In the genomic region with DNA sequence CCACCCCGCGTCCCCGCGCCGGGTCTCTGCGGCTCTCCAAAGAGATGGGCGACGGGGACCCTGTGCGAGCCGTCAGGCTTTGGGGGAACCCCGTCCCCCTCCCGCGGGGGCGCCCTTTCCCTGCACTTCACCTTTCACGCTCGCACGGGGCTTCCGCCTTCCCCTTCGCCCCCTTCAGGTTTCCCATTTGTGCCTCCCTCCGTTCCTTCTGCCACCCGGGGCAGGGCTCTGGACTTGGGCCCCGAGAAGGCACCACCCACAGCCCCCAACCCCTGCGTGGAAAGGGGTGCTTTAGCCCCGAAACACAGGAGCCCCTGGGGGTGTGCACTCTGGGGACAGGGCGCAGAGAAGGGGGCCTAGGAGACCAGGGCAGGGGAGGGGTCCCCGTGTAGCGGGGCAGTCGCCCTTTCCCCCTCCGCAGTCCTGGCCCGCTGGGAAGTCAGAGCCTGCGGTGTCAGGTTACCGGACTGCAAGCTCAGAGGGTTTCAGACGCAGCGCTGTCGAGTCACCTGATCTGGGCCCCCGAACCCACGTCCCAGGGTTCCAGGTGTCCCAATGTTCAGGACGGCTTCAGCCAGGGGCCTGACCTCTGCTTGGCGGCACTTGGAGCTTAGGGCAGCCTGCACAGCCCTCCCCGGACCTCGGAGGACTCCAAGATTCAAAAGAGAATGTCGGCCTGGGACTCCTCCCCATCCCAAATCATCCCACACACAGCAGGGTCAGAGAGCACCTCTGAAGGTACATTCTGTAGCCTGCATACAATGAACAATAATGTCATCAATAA, we compare ENCODE assay signal across 11 cellular contexts. TPM values are rescaled to one million over a fixed set of nuclear protein-coding genes. Genes with fewer than 3 reads are reported as not detected.
A peak's percentile ranks its signal among the peaks of the same experiment; 100 is the strongest.
DNase-seq lines count a peak whose midpoint lies in the region; ATAC-seq, FAIRE-seq and TF ChIP-seq lines count a peak whose summit lies in the region.
"Had no signal": no experiment of that assay in that cellular context is flagged by ENCODE, and none has a peak within 500 bp of the region (broad histone marks: within the 10 kb centered on the region; RNA-seq: fewer than 3 reads in every experiment).

No MANE protein-coding gene starts in this region.

- H3K4me1 ChIP-seq in HCT116 (ENCODE audit: control insufficient read depth in 1 of 2, insufficient read depth in 2 of 2, low read length in 2 of 2) (peaks cover 4 to 15% of the 10 kb centered on the region in 2 experiments), Panc1 (ENCODE audit: control insufficient read depth, insufficient read depth, low read length) (no peaks in the 10 kb centered on the region), trophoblast cell (ENCODE audit: control insufficient read depth in 1 of 2, insufficient read depth in 2 of 2, low read length in 2 of 2) (peaks cover 7 to 11% of the 10 kb centered on the region in 2 experiments), kidney (ENCODE audit: control insufficient read depth in 1 of 2, insufficient read depth in 1 of 2, low read depth in 1 of 2, low read length in 2 of 2) (no peaks in the 10 kb centered on the region)

- BruUV-seq in HCT116 (replicated peaks; lab: Mats Ljungman, UMichigan) (no TSS peak), Panc1 (replicated peaks; lab: Mats Ljungman, UMichigan) (no TSS peak)

- WGBS in trophoblast cell (ENCODE audit: extremely low coverage, insufficient coverage, insufficient read length): no CpG with 5 or more reads among the region's 42 CpGs

- TF ChIP-seq POLR2A in HCT116 (IDR thresholded peaks at IDR 0.05; ENCODE audit: borderline replicate concordance, extremely low read depth, insufficient read depth, insufficient read length): no peak

- H4K8ac ChIP-seq in trophoblast cell (ENCODE audit: low read depth, low read length): no peak overlapping the region

- DNase-seq in HCT116 (ENCODE audit: low read depth, low spot score): no peak
- DNase-seq in Panc1 (ENCODE audit: low read depth, low spot score): no peak
- DNase-seq in glutamatergic neuron: peak; percentile 53
- no peak for DNase-seq in trophoblast cell
- DNase-seq in kidney tubule cell (ENCODE audit: low spot score): no peak
- no peak for DNase-seq in kidney

- H3K14ac ChIP-seq in trophoblast cell (ENCODE audit: low read length): no peak overlapping the region

- no peak overlapping the region for H3K27ac Mint-ChIP-seq in glutamatergic neuron (ENCODE audit: unreplicated experiment)
- H3K27ac Mint-ChIP-seq: activated T-helper 17 cell treated with anti-CD3 and anti-CD28 coated beads, Interleukin-2, amount 50 U/mL, for 72 hours had no signal

- H3K4me1 Mint-ChIP-seq in glutamatergic neuron (ENCODE audit: low read depth, unreplicated experiment): no peaks in the 10 kb centered on the region
- H3K4me1 Mint-ChIP-seq: activated T-helper 17 cell treated with anti-CD3 and anti-CD28 coated beads, Interleukin-2, amount 50 U/mL, for 72 hours had no signal

- H3K4ac ChIP-seq in trophoblast cell (ENCODE audit: low read depth, low read length): no peak overlapping the region

- ATAC-seq in HCT116 (peak; percentile 69), Panc1 (peak; percentile 75), GM19397 (IDR thresholded peaks at IDR 0.05; ENCODE audit: unreplicated experiment) (no peak), GM19395 (IDR thresholded peaks at IDR 0.05; ENCODE audit: unreplicated experiment) (no peak)

- H3K9me3 ChIP-seq in HCT116 (ENCODE audit: control insufficient read depth in 1 of 2, insufficient read depth in 1 of 2, low read depth in 1 of 2, low read length in 2 of 2) (no peaks in the 10 kb centered on the region), Panc1 (ENCODE audit: control insufficient read depth, insufficient read depth, low read depth, low read length) (no peaks in the 10 kb centered on the region), trophoblast cell (ENCODE audit: insufficient read depth, low read depth, low read length) (no peaks in the 10 kb centered on the region), kidney (ENCODE audit: control insufficient read depth in 1 of 2, low read length in 2 of 2) (no peaks in the 10 kb centered on the region)

- peaks cover 2% of the 10 kb centered on the region for H3K9me3 Mint-ChIP-seq in glutamatergic neuron (ENCODE audit: unreplicated experiment)
- H3K9me3 Mint-ChIP-seq: activated T-helper 17 cell treated with anti-CD3 and anti-CD28 coated beads, Interleukin-2, amount 50 U/mL, for 72 hours had no signal

- no peak overlapping the region for H2BK120ac ChIP-seq in trophoblast cell (ENCODE audit: insufficient read depth, low read length, poor library complexity)

- H3K36me3 ChIP-seq in HCT116 (ENCODE audit: control insufficient read depth in 1 of 2, insufficient read depth in 2 of 2, low read length in 2 of 2) (no peaks in the 10 kb centered on the region), Panc1 (ENCODE audit: control insufficient read depth, insufficient read depth, low read length) (no peaks in the 10 kb centered on the region), trophoblast cell (ENCODE audit: control insufficient read depth in 1 of 2, insufficient read depth in 2 of 2, low read length in 2 of 2) (no peaks in the 10 kb centered on the region), kidney (ENCODE audit: control insufficient read depth in 1 of 2, insufficient read depth in 2 of 2, low read length in 2 of 2) (no peaks in the 10 kb centered on the region)

- H3K4me2 ChIP-seq in HCT116 (ENCODE audit: low read length) (peak overlapping the region; percentile 91), trophoblast cell (ENCODE audit: low read length) (peak overlapping the region; percentile 65)

- H3K23ac ChIP-seq in trophoblast cell (ENCODE audit: low read length): peak overlapping the region; percentile 3

- no peaks in the 10 kb centered on the region for H3K27me3 ChIP-seq in HCT116 (ENCODE audit: insufficient read depth, low read length)
- no peaks in the 10 kb centered on the region; the same call in 1 of the 2 replicates for H3K27me3 ChIP-seq in Panc1 (ENCODE audit: control insufficient read depth, insufficient read depth, low read length)
- H3K27me3 ChIP-seq in trophoblast cell (ENCODE audit: insufficient read depth, low read length): peaks cover 17% of the 10 kb centered on the region

- H3K4me3 Mint-ChIP-seq in glutamatergic neuron (ENCODE audit: unreplicated experiment): peak overlapping the region; percentile 76

- no peak for FAIRE-seq in kidney (lab: Jason Lieb, UNC)

- no peaks in the 10 kb centered on the region for H4K20me1 ChIP-seq in HCT116 (ENCODE audit: insufficient read depth)

- CTCF ChIA-PET in HCT116 (lab: Charles Lee) (no interaction called here), Panc1 (lab: Charles Lee) (no interaction called here)

- TF ChIP-seq CTCF in HCT116 (IDR thresholded peaks at IDR 0.05 in 2 of 3, conservative IDR thresholded peaks at IDR 0.05 in 1 of 3; ENCODE audit: borderline replicate concordance in 1 of 3, insufficient read depth in 1 of 3, low read depth in 2 of 3, low read length in 2 of 3) (no peak), Panc1 (IDR thresholded peaks at IDR 0.05) (no peak), glutamatergic neuron (IDR thresholded peaks at IDR 0.05; ENCODE audit: partially characterized antibody, unreplicated experiment) (no peak), kidney (IDR thresholded peaks at IDR 0.05; ENCODE audit: borderline replicate concordance, extremely low read depth, insufficient read depth) (no peak)

- H3K9ac ChIP-seq in HCT116 (ENCODE audit: low read length) (peak overlapping the region; percentile 30; the same call in 1 of the 2 replicates), trophoblast cell (ENCODE audit: low read length) (no peak overlapping the region), kidney (ENCODE audit: low read length in 2 of 2) (no peak overlapping the region)

- no peak overlapping the region for H4K91ac ChIP-seq in trophoblast cell (ENCODE audit: low read depth, low read length)

- no peaks in the 10 kb centered on the region for H3K9me2 ChIP-seq in HCT116 (ENCODE audit: insufficient read depth)

- no peak overlapping the region for H4K12ac ChIP-seq in trophoblast cell (ENCODE audit: low read depth, low read length)

- H2AFZ ChIP-seq in HCT116 (ENCODE audit: low read depth, low read length, poor library complexity, severe bottlenecking) (no peak overlapping the region), trophoblast cell (ENCODE audit: insufficient read depth, low read length, poor library complexity) (no peak overlapping the region)

- POLR2A ChIA-PET in HCT116 (lab: Charles Lee) (interaction anchor here (0.6 to 1.2 kb wide), 2 partner anchors 12 to 31 kb away, joined by 3 read pairs; no protein-coding TSS in a partner anchor), Panc1 (lab: Charles Lee) (no interaction called here)

- H2AK5ac ChIP-seq in trophoblast cell (ENCODE audit: low read length): no peak overlapping the region

- H3K27ac ChIP-seq in HCT116 (ENCODE audit: low read depth, low read length): peak overlapping the region; percentile 22; the same call in 1 of the 2 replicates
- no peak overlapping the region for H3K27ac ChIP-seq in Panc1 (ENCODE audit: low read length)
- no peak overlapping the region for H3K27ac ChIP-seq in trophoblast cell (ENCODE audit: low read depth, low read length)
- H3K27ac ChIP-seq in kidney (ENCODE audit: low read depth in 2 of 2, low read length in 2 of 2): no peak overlapping the region

- RAD21 ChIA-PET in HCT116 (lab: Charles Lee; ENCODE audit: low non-redundant PET in 1 of 2, low total read pairs in 2 of 2, uncharacterized antibody in 2 of 2, unreplicated experiment in 2 of 2): no interaction called here

- H3K79me2 ChIP-seq in HCT116 (ENCODE audit: insufficient read depth, low read length): no peaks in the 10 kb centered on the region
- no peaks in the 10 kb centered on the region for H3K79me2 ChIP-seq in trophoblast cell (ENCODE audit: control insufficient read depth, insufficient read depth, low read length, poor library complexity)

- TF ChIP-seq RAD21 in HCT116 (IDR thresholded peaks at IDR 0.05; ENCODE audit: low read depth): no peak

- H3K18ac ChIP-seq in trophoblast cell (ENCODE audit: low read length): no peak overlapping the region

- intact Hi-C loops in HCT116 (cut with micrococcal nuclease) (no loop called here), Panc1 (cut with micrococcal nuclease; ENCODE audit: unreplicated experiment) (no loop called here), kidney (cut with DNase I) (no loop called here)

- H3K79me1 ChIP-seq in trophoblast cell (ENCODE audit: low read length): no peaks in the 10 kb centered on the region

- no peaks in the 10 kb centered on the region for H3K36me3 Mint-ChIP-seq in glutamatergic neuron (ENCODE audit: unreplicated experiment)

- peaks cover 5% of the 10 kb centered on the region for H3K27me3 Mint-ChIP-seq in glutamatergic neuron (ENCODE audit: unreplicated experiment)

- H2BK12ac ChIP-seq in trophoblast cell (ENCODE audit: low read length): no peak overlapping the region

- no peak overlapping the region for H2BK5ac ChIP-seq in trophoblast cell (ENCODE audit: low read depth, low read length, poor library complexity)

- in situ Hi-C loops in Panc1 (cut with HindIII; ENCODE audit: low pct_unique_long_range_greater_than_20kb, low sequenced_read_pairs): no loop called here

- H3K4me3 ChIP-seq in HCT116 (replicated peaks in 1 of 2; ENCODE audit: low read depth in 1 of 2, low read length in 2 of 2) (peak overlapping the region; percentile 46 to 61), Panc1 (ENCODE audit: low read depth in 2 of 2, low read length in 2 of 2) (peak overlapping the region; percentile 37 to 40), trophoblast cell (ENCODE audit: low read depth, low read length) (no peak overlapping the region), kidney (ENCODE audit: low read length in 2 of 2) (no peak overlapping the region)

RNA-seq across cellular contexts. Expression of gene CCDC92B, which starts 6.7 kb away (rescaled TPM):
- total RNA-seq in HCT116 (2021; ENCODE audit: unreplicated experiment) (0.17 TPM), Panc1 (2021; ENCODE audit: unreplicated experiment) (0.51 TPM), glutamatergic neuron (ENCODE audit: unreplicated experiment) (19.0 TPM), kidney (1.0 TPM)
- polyA plus RNA-seq in HCT116 (2012): 0.02 and 0.10 TPM in 2 replicates
- polyA plus RNA-seq in Panc1 (2012; ENCODE audit: insufficient read length): 0.99 TPM
- polyA plus RNA-seq in trophoblast cell (2013): 0.08 TPM in 2 replicates
- polyA plus RNA-seq in kidney (ENCODE audit: insufficient read depth, low read depth, low replicate concordance): 0.11 TPM
- total RNA-seq: glomerular endothelial cell, H4 had no signal

RNA-seq across cellular contexts. Expression of gene RAP1GAP2, which starts 40.1 kb away (rescaled TPM):
- total RNA-seq in HCT116 (2021; ENCODE audit: unreplicated experiment) (54.6 TPM), Panc1 (2021; ENCODE audit: unreplicated experiment) (10.0 TPM), glutamatergic neuron (ENCODE audit: unreplicated experiment) (86.0 TPM), kidney (46.2 TPM)
- polyA plus RNA-seq in HCT116 (2012): 27.3 and 31.0 TPM in 2 replicates
- polyA plus RNA-seq in Panc1 (2012; ENCODE audit: insufficient read length): 14.6 TPM
- polyA plus RNA-seq in trophoblast cell (2013): 9.9 and 11.1 TPM in 2 replicates
- 6.8 TPM for polyA plus RNA-seq in kidney (ENCODE audit: insufficient read depth, low read depth, low replicate concordance)

RNA-seq across cellular contexts. Expression of gene CLUH, which starts 44.6 kb away (rescaled TPM):
- total RNA-seq in HCT116 (2021; ENCODE audit: unreplicated experiment) (175 TPM), Panc1 (2021; ENCODE audit: unreplicated experiment) (119 TPM), glutamatergic neuron (ENCODE audit: unreplicated experiment) (39.1 TPM), kidney (93.1 TPM)
- 66.9 and 80.7 TPM in 2 replicates for polyA plus RNA-seq in HCT116 (2012)
- 115 TPM for polyA plus RNA-seq in Panc1 (2012; ENCODE audit: insufficient read length)
- 28.9 and 29.4 TPM in 2 replicates for polyA plus RNA-seq in trophoblast cell (2013)
- 49.5 TPM for polyA plus RNA-seq in kidney (ENCODE audit: insufficient read depth, low read depth, low replicate concordance)

Comparison
In these comparisons a context has a peak if more than half of its experiments do, and no peak if none do; other contexts are left out.
1. ATAC-seq: peak in HCT116 (single experiment) and Panc1 (single experiment); none in GM19397 (single experiment) and GM19395 (single experiment).
2. H3K4me3 ChIP-seq: peak in HCT116 (2 of 2) and Panc1 (2 of 2); none in trophoblast cell (single experiment) and kidney (0 of 2).